Comparison of ENCODE assay signal across 16 cellular contexts in the genomic region with DNA sequence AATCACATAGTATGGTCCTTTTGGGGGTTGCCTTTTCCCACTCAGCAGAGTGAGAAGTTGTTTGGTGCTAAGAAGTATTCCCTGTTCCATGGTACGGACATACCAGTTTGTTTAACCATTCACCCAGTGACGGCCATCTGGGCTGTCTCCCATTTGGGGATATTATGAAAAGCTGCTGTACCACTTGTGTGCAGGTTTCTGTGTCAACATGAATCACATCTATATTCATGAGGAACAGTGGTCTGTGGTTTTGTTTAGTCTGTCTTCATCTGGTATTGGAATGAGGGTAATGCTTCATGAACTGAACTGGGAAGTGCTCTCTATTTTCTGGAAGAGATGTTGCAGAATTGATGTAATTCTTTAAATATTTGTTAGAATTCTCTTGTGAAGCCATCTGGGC.
A peak's percentile ranks its signal among the peaks of the same experiment; 100 is the strongest.
DNase-seq lines count a peak whose midpoint lies in the region; FAIRE-seq and TF ChIP-seq lines count a peak whose summit lies in the region.
"Had no signal": no experiment of that assay in that cellular context is flagged by ENCODE, and none has a peak within 500 bp of the region (broad histone marks: within the 10 kb centered on the region; RNA-seq: fewer than 3 reads in every experiment).

No MANE protein-coding gene starts in this region.

- H3K4me3 ChIP-seq in AG10803 (ENCODE audit: low read length) (no peak overlapping the region), GM23248 (no peak overlapping the region), astrocyte (ENCODE audit: insufficient read depth, low read depth, low read length) (no peak overlapping the region), keratinocyte (ENCODE audit: control insufficient read depth in 2 of 3, extremely low read depth in 1 of 3, insufficient read depth in 2 of 3, low read depth in 1 of 3, low read length in 3 of 3) (no peak overlapping the region), left ventricle myocardium inferior (no peak overlapping the region), MM.1S (ENCODE audit: low read length) (no peak overlapping the region)
- H3K4me3 ChIP-seq: dorsolateral prefrontal cortex had no signal

- H3K79me2 ChIP-seq in GM23248 (ENCODE audit: insufficient read depth) (no peaks in the 10 kb centered on the region), astrocyte (ENCODE audit: insufficient read depth, low read length) (no peaks in the 10 kb centered on the region), keratinocyte (ENCODE audit: control insufficient read depth, insufficient read depth, low read length) (no peaks in the 10 kb centered on the region), MM.1S (ENCODE audit: low read length) (no peaks in the 10 kb centered on the region)

- H2AFZ ChIP-seq in GM23248 (no peak overlapping the region), astrocyte (ENCODE audit: low read depth, low read length) (no peak overlapping the region), keratinocyte (ENCODE audit: control insufficient read depth, low read length) (no peak overlapping the region), MM.1S (ENCODE audit: low read length) (no peak overlapping the region)

- no peaks in the 10 kb centered on the region for H3K9me1 ChIP-seq in keratinocyte (ENCODE audit: control insufficient read depth, extremely low read depth, insufficient read depth, low read length)

- H3K9me3 ChIP-seq in GM23248 (ENCODE audit: low read depth) (no peaks in the 10 kb centered on the region), astrocyte (ENCODE audit: insufficient read depth, low read depth, low read length) (no peaks in the 10 kb centered on the region), keratinocyte (ENCODE audit: control insufficient read depth, low read depth, low read length) (no peaks in the 10 kb centered on the region), left ventricle myocardium inferior (replicated peaks) (no peaks in the 10 kb centered on the region), MM.1S (replicated peaks; ENCODE audit: insufficient read depth, low read length) (no peaks in the 10 kb centered on the region)

- H4K20me1 ChIP-seq in GM23248 (ENCODE audit: insufficient read depth) (no peaks in the 10 kb centered on the region), astrocyte (ENCODE audit: insufficient read depth, low read length) (no peaks in the 10 kb centered on the region), keratinocyte (ENCODE audit: control insufficient read depth, extremely low read depth, insufficient read depth, low read length) (no peaks in the 10 kb centered on the region), MM.1S (ENCODE audit: insufficient read depth, low read length) (no peaks in the 10 kb centered on the region)

- H3K36me3 ChIP-seq in GM23248 (ENCODE audit: low read depth) (no peaks in the 10 kb centered on the region), astrocyte (ENCODE audit: insufficient read depth, low read length) (no peaks in the 10 kb centered on the region), keratinocyte (ENCODE audit: control insufficient read depth in 2 of 2, extremely low read depth in 1 of 2, insufficient read depth in 2 of 2, low read length in 2 of 2) (peaks cover 2 to 11% of the 10 kb centered on the region in 2 experiments), left ventricle myocardium inferior (no peaks in the 10 kb centered on the region), MM.1S (replicated peaks; ENCODE audit: insufficient read depth, low read length) (no peaks in the 10 kb centered on the region)

- peak; percentile 94 for DNase-seq in AG10803 (ENCODE audit: low read depth)
- DNase-seq in GM23248 = peak; percentile 59
- DNase-seq in astrocyte (ENCODE audit: low read depth) = peak; percentile 99
- no peak for DNase-seq in keratinocyte (ENCODE audit: low read depth, low spot score)
- DNase-seq in posterior cingulate gyrus = no peak
- DNase-seq in left ventricle myocardium inferior = no peak
- DNase-seq in MM.1S = no peak
- no peak for DNase-seq in GOT3 (lab: John Stamatoyannopoulos, UW)
- DNase-seq: activated CD4-positive, alpha-beta T cell treated with anti-CD3 and anti-CD28 coated beads, Interleukin-2, amount 10 ng/mL, durations not matched to agents 7 days and 5 days; activated naive CD4-positive, alpha-beta T cell treated with anti-CD3 and anti-CD28 coated beads for 36 hours; dorsolateral prefrontal cortex; head of caudate nucleus; NCI-H187; stimulated activated CD4-positive, alpha-beta T cell treated with anti-CD3 and anti-CD28 coated beads, Interleukin-2, amount 100 ng/mL, for 24 hours; stimulated activated naive CD4-positive, alpha-beta T cell treated with Interleukin-2 at 50 U/mL for 16 hours had no signal

- no peak overlapping the region for H3K4me3 Mint-ChIP-seq in astrocyte (ENCODE audit: unreplicated experiment)
- H3K4me3 Mint-ChIP-seq: activated CD4-positive, alpha-beta T cell treated with anti-CD3 and anti-CD28 coated beads, Interleukin-2, amount 10 ng/mL, durations not matched to agents 7 days and 5 days; activated naive CD4-positive, alpha-beta T cell treated with anti-CD3 and anti-CD28 coated beads for 36 hours had no signal

- H3K27ac ChIP-seq in GM23248 (no peak overlapping the region), astrocyte (ENCODE audit: low read depth, low read length) (peak overlapping the region; percentile 54), keratinocyte (ENCODE audit: control insufficient read depth, insufficient read depth, low read length) (no peak overlapping the region), left ventricle myocardium inferior (replicated peaks) (no peak overlapping the region), MM.1S (ENCODE audit: low read length) (no peak overlapping the region)
- H3K27ac ChIP-seq: dorsolateral prefrontal cortex had no signal

- peaks cover 18% of the 10 kb centered on the region for H3K4me1 Mint-ChIP-seq in astrocyte (ENCODE audit: low read depth, unreplicated experiment)

- H3K9ac ChIP-seq in GM23248 (no peak overlapping the region), astrocyte (ENCODE audit: low read length) (peak overlapping the region; percentile 21), keratinocyte (ENCODE audit: control insufficient read depth, extremely low read depth, insufficient read depth, low read length) (no peak overlapping the region), MM.1S (ENCODE audit: low read length) (no peak overlapping the region)

- intact Hi-C loops in posterior cingulate gyrus (cut with DNase I) = no loop called here
- intact Hi-C loops in left ventricle myocardium inferior (cut with micrococcal nuclease) = no loop called here

- H3K4me1 ChIP-seq in GM23248 (ENCODE audit: insufficient read depth) (no peaks in the 10 kb centered on the region), astrocyte (ENCODE audit: insufficient read depth, low read length) (peaks cover 8% of the 10 kb centered on the region), keratinocyte (ENCODE audit: control insufficient read depth, extremely low read depth, insufficient read depth, low read length) (no peaks in the 10 kb centered on the region), left ventricle myocardium inferior (peaks cover 7% of the 10 kb centered on the region), MM.1S (ENCODE audit: low read length) (peaks cover 12% of the 10 kb centered on the region)

- H3K4me2 ChIP-seq in GM23248 (ENCODE audit: unreplicated experiment) = no peak overlapping the region
- peak overlapping the region; percentile 51 for H3K4me2 ChIP-seq in astrocyte (ENCODE audit: low read length)
- no peak overlapping the region for H3K4me2 ChIP-seq in keratinocyte (ENCODE audit: control insufficient read depth, extremely low read depth, insufficient read depth, low read depth, low read length)
- no peak overlapping the region for H3K4me2 ChIP-seq in MM.1S (ENCODE audit: low read depth, low read length)

- 16 to 39% methylated on average over 2 of the region's 2 CpGs for WGBS in GM23248 (ENCODE audit: low coverage in 1 of 2, low lambda C conversion rate in 2 of 2, missing lambda C conversion rate in 2 of 2), 2 experiments

- FAIRE-seq in astrocyte (lab: Jason Lieb, UNC) (peak; percentile 59), keratinocyte (lab: Jason Lieb, UNC) (peak; percentile 84)
- FAIRE-seq: HepG2 had no signal

- H3K36me3 Mint-ChIP-seq in astrocyte (ENCODE audit: low read depth, unreplicated experiment) = peaks cover 25% of the 10 kb centered on the region

- H3K9me2 ChIP-seq in GM23248 (ENCODE audit: insufficient read depth) (no peaks in the 10 kb centered on the region), MM.1S (replicated peaks; ENCODE audit: insufficient read depth, low read length) (no peaks in the 10 kb centered on the region)

- H3F3A ChIP-seq in GM23248 (ENCODE audit: insufficient read depth) (peaks cover 13% of the 10 kb centered on the region), MM.1S (ENCODE audit: insufficient read depth, low read length) (peaks cover 10% of the 10 kb centered on the region; the same call in 1 of the 2 replicates)

- H3K27me3 ChIP-seq in GM23248 (replicated peaks; ENCODE audit: insufficient read depth) (peaks cover 10% of the 10 kb centered on the region), astrocyte (ENCODE audit: insufficient read depth, low read length) (peaks cover 4% of the 10 kb centered on the region), keratinocyte (ENCODE audit: control insufficient read depth, extremely low read depth, insufficient read depth, low read length) (no peaks in the 10 kb centered on the region), left ventricle myocardium inferior (ENCODE audit: low read depth) (no peaks in the 10 kb centered on the region), MM.1S (replicated peaks; ENCODE audit: insufficient read depth, low read length) (no peaks in the 10 kb centered on the region; the same call in 1 of the 2 replicates)

- H3K27ac Mint-ChIP-seq in astrocyte (ENCODE audit: unreplicated experiment) = peak overlapping the region; percentile 85
- H3K27ac Mint-ChIP-seq: activated CD4-positive, alpha-beta T cell treated with anti-CD3 and anti-CD28 coated beads, Interleukin-2, amount 10 ng/mL, durations not matched to agents 7 days and 5 days; activated naive CD4-positive, alpha-beta T cell treated with anti-CD3 and anti-CD28 coated beads for 36 hours had no signal

- no peaks in the 10 kb centered on the region for H3K27me3 Mint-ChIP-seq in astrocyte (ENCODE audit: low read depth, unreplicated experiment)

- H3K9me3 Mint-ChIP-seq in astrocyte (ENCODE audit: unreplicated experiment) = peaks cover 14% of the 10 kb centered on the region

- in situ Hi-C loops in GM23248 (cut with MboI) = no loop called here

- no peak for TF ChIP-seq CTCF in AG10803 (conservative IDR thresholded peaks at IDR 0.05; ENCODE audit: low read length)
- no peak for TF ChIP-seq CTCF in astrocyte (IDR thresholded peaks at IDR 0.05; ENCODE audit: insufficient read depth, low read depth, low read length)
- TF ChIP-seq CTCF in keratinocyte (optimal IDR thresholded peaks at IDR 0.05 in 1 of 3, IDR thresholded peaks at IDR 0.05 in 1 of 3, conservative IDR thresholded peaks at IDR 0.05 in 1 of 3; ENCODE audit: extremely low read depth in 1 of 3, insufficient read depth in 2 of 3, low read length in 3 of 3) = no peak
- no peak for TF ChIP-seq CTCF in left ventricle myocardium inferior (IDR thresholded peaks at IDR 0.05; ENCODE audit: borderline replicate concordance)
- TF ChIP-seq CTCF in MM.1S (IDR thresholded peaks at IDR 0.05; ENCODE audit: low read length) = no peak

- dilution Hi-C loops in keratinocyte (cut with MboI; ENCODE audit: extremely low pct_ligation_motif_present, low sequenced_read_pairs) = no loop called here

Comparison
In these comparisons a context has a peak if more than half of its experiments do, and no peak if none do; other contexts are left out.
1. DNase-seq: peak in AG10803 (single experiment), GM23248 (single experiment) and astrocyte (single experiment); none in keratinocyte (single experiment), posterior cingulate gyrus (0 of 10), left ventricle myocardium inferior (single experiment), MM.1S (single experiment) and GOT3 (single experiment).